32 cellular contexts compared by ENCODE assay signal in the genomic region with DNA sequence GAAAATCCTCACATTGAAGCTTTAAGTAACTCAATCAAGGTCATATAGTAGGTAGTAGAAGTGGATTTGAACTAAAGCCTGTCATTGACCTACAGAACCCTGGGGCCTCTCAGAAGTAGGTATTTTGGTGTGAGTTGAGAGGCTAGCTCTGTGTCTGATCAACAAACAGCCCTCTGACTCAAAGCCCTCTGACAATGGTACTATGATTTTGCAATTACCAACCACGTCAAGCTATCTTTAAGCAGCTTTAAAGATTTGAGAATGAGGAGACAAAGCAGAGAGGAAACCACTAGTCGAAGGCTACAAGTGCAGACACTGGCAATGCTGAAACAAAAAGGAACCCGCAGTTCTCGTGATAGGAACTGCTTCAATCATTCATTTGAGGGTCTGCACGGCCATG. TPM values are rescaled to one million over a fixed set of nuclear protein-coding genes. Genes with fewer than 3 reads are reported as not detected.
"Had no signal": no experiment of that assay in that cellular context is flagged by ENCODE, and none has a peak within 500 bp of the region (broad histone marks: within the 10 kb centered on the region; RNA-seq: fewer than 3 reads in every experiment).

No MANE protein-coding gene starts in this region.

- H3K27me3 ChIP-seq: brain microvascular endothelial cell, cardiac muscle cell, Peyer's patch had no signal

- DNase-seq: activated CD4-positive, alpha-beta T cell treated with anti-CD3 and anti-CD28 coated beads, Interleukin-2, amount 10 ng/mL, durations not matched to agents 24 days and 14 days; activated CD4-positive, alpha-beta T cell treated with anti-CD3 and anti-CD28 coated beads, Interleukin-2, amount 50 U/mL, for 4 hours; activated CD8-positive, alpha-beta T cell treated with anti-CD3 and anti-CD28 coated beads for 36 hours; activated effector memory CD4-positive, alpha-beta T cell treated with anti-CD3 and anti-CD28 coated beads, Interleukin-2, amount 50 U/mL, for 16 hours; activated naive CD4-positive, alpha-beta T cell; activated naive CD4-positive, alpha-beta T cell treated with anti-CD3 and anti-CD28 coated beads, Interleukin-2, amount 50 U/mL, for 16 hours; activated naive CD8-positive, alpha-beta T cell treated with anti-CD3 and anti-CD28 coated beads for 36 hours; activated T-cell treated with anti-CD3 and anti-CD28 coated beads, Interleukin-2, amount 50 U/mL, for 1 hour; activated T-cell treated with anti-CD3 and anti-CD28 coated beads, Interleukin-2, amount 50 U/mL, for 72 hours; amniotic stem cell; aorta; brain microvascular endothelial cell; KG1; NCI-H1417; NCI-H146; NCI-H187; NCI-H2029 treated with DMSO at 0.1 percent for 48 hours; NCI-H2107; NCI-H2171; NCI-H510A; NCI-H526; NCI-H748 treated with DMSO at 0.1 percent for 48 hours; Peyer's patch; RPMI8226; SW 1271; T-helper 1 cell; T-helper 2 cell; T-helper 9 cell had no signal

- H3K4me1 ChIP-seq: Peyer's patch had no signal

- H3K4me3 ChIP-seq: cardiac muscle cell, Peyer's patch had no signal

- H3K27ac ChIP-seq: brain microvascular endothelial cell, cardiac muscle cell, Peyer's patch had no signal

- H3K36me3 ChIP-seq: brain microvascular endothelial cell, cardiac muscle cell, Peyer's patch had no signal

- ATAC-seq: activated CD8-positive, alpha-beta T cell treated with anti-CD3 and anti-CD28 coated beads for 36 hours; activated T-cell treated with anti-CD3 and anti-CD28 coated beads, Interleukin-2, amount 50 U/mL, for 72 hours; activated T-helper 17 cell treated with anti-CD3 and anti-CD28 coated beads, Interleukin-2, amount 50 U/mL, for 72 hours had no signal

- H3K9me3 ChIP-seq: Peyer's patch had no signal

RNA-seq across cellular contexts. Expression of a gene that starts 19.0 kb away (rescaled TPM):
- total RNA-seq: activated CD4-positive, alpha-beta T cell treated with anti-CD3 and anti-CD28 coated beads, Interleukin-2, amount 10 ng/mL, durations not matched to agents 24 days and 14 days; activated CD8-positive, alpha-beta memory T cell treated with anti-CD3 and anti-CD28 coated beads for 36 hours; activated CD8-positive, alpha-beta T cell treated with anti-CD3 and anti-CD28 coated beads for 36 hours; activated naive CD8-positive, alpha-beta T cell treated with anti-CD3 and anti-CD28 coated beads for 36 hours; activated T-cell treated with anti-CD3 and anti-CD28 coated beads, Interleukin-2, amount 50 U/mL, for 72 hours; activated T-helper 17 cell treated with anti-CD3 and anti-CD28 coated beads, Interleukin-2, amount 50 U/mL, for 72 hours; LHCN-M2 had no signal
